9 cellular contexts compared by ENCODE assay signal in genomic region chr15:100902436-100903190, GRCh38. TPM values are rescaled to one million over a fixed set of nuclear protein-coding genes. Genes with fewer than 3 reads are reported as not detected.
DNase-seq lines count a peak whose midpoint lies in the region; ATAC-seq and TF ChIP-seq lines count a peak whose summit lies in the region.
"Had no signal": no experiment of that assay in that cellular context is flagged by ENCODE, and none has a peak within 500 bp of the region (broad histone marks: within the 10 kb centered on the region; RNA-seq: fewer than 3 reads in every experiment).

No MANE protein-coding gene starts in this region.

- no peaks in the 10 kb centered on the region for H3K4me1 ChIP-seq in Loucy (ENCODE audit: insufficient read depth, low read length, poor library complexity, severe bottlenecking)

- no peaks in the 10 kb centered on the region for H3K9me3 ChIP-seq in Loucy (ENCODE audit: insufficient read depth, low read depth, low read length)

- H3K4me2 ChIP-seq in Loucy (ENCODE audit: low read depth, low read length, poor library complexity, severe bottlenecking), result no peak overlapping the region

- H3K27me3 ChIP-seq in Loucy (ENCODE audit: insufficient read depth, low read length, poor library complexity, severe bottlenecking) (no peaks in the 10 kb centered on the region), kidney epithelial cell (ENCODE audit: control insufficient read depth, insufficient read depth, low read length) (no peaks in the 10 kb centered on the region)

- H3K4me3 ChIP-seq in Loucy (ENCODE audit: low read length, poor library complexity, severe bottlenecking) (no peak overlapping the region), astrocyte of the cerebellum (ENCODE audit: low read depth, low read length) (no peak overlapping the region), kidney epithelial cell (ENCODE audit: low read depth, low read length) (no peak overlapping the region)

- no peaks in the 10 kb centered on the region for H3F3A ChIP-seq in Loucy (ENCODE audit: low read depth)

- H3K9ac ChIP-seq in Loucy (ENCODE audit: low read depth, low read length, poor library complexity, severe bottlenecking), result no peak overlapping the region

- no peaks in the 10 kb centered on the region for H3K36me3 ChIP-seq in Loucy (ENCODE audit: insufficient read depth, low read length)
- H3K36me3 ChIP-seq in kidney epithelial cell (ENCODE audit: control insufficient read depth, insufficient read depth, low read length), result no peaks in the 10 kb centered on the region

- H4K20me1 ChIP-seq in Loucy (ENCODE audit: insufficient read depth, low read length, poor library complexity, severe bottlenecking), result no peaks in the 10 kb centered on the region

- H3K9me2 ChIP-seq in Loucy (replicated peaks; ENCODE audit: low read depth, low read length), result no peaks in the 10 kb centered on the region

- ATAC-seq in stimulated activated naive CD8-positive, alpha-beta T cell treated with anti-CD3 and anti-CD28 coated beads, Interleukin-15, Interleukin-2, amounts not matched to agents 100 U/mL and 50 U/mL, for 24 hours, result peak; percentile 32
- no peak for ATAC-seq in activated CD4-positive, CD25-positive, alpha-beta regulatory T cell treated with anti-CD3 and anti-CD28 coated beads, Interleukin-2, amount 50 U/mL, for 24 hours
- ATAC-seq in HG03280 (IDR thresholded peaks at IDR 0.05; ENCODE audit: unreplicated experiment), result no peak

- peak; percentile 55 for DNase-seq in astrocyte of the cerebellum (ENCODE audit: low read depth)
- peak; percentile 42 for DNase-seq in kidney epithelial cell (ENCODE audit: low read depth)
- no peak for DNase-seq in stimulated activated naive CD8-positive, alpha-beta T cell treated with anti-CD3 and anti-CD28 coated beads, Interleukin-15, Interleukin-2, amounts not matched to agents 100 U/mL and 50 U/mL, for 24 hours
- DNase-seq in NCI-H748 treated with DMSO at 0.1 percent for 48 hours (lab: John Stamatoyannopoulos, UW), result no peak
- DNase-seq in hepatic stellate cell (ENCODE audit: low spot score), result no peak
- DNase-seq: naive B cell had no signal

- TF ChIP-seq CTCF in Loucy (conservative IDR thresholded peaks at IDR 0.05; ENCODE audit: low read length), result no peak
- no peak for TF ChIP-seq CTCF in astrocyte of the cerebellum (IDR thresholded peaks at IDR 0.05; ENCODE audit: low read depth, low read length, missing control alignments)
- no peak for TF ChIP-seq CTCF in kidney epithelial cell (IDR thresholded peaks at IDR 0.05; ENCODE audit: insufficient read depth, low read length, poor library complexity, severe bottlenecking)

- no peaks in the 10 kb centered on the region for H3K79me2 ChIP-seq in Loucy (ENCODE audit: insufficient read depth, low read length)

- in situ Hi-C loops in astrocyte of the cerebellum (cut with HindIII; ENCODE audit: low sequenced_read_pairs), result no loop called here

- 0 out of 2 replicates have a peak overlapping the region, but pooled peaks have one; percentile 38 for H2AFZ ChIP-seq in Loucy (ENCODE audit: low read length)

RNA-seq across cellular contexts. Expression of gene LRRK1, which starts 16.5 kb away (rescaled TPM):
- total RNA-seq in kidney epithelial cell, result 6.6 and 9.0 TPM in 2 replicates

RNA-seq across cellular contexts. Expression of gene ALDH1A3, which starts 23.0 kb away (rescaled TPM):
- 208 and 210 TPM in 2 replicates for total RNA-seq in kidney epithelial cell

Comparison
In these comparisons a context has a peak if more than half of its experiments do, and no peak if none do; other contexts are left out.
1. DNase-seq: peak in astrocyte of the cerebellum (single experiment) and kidney epithelial cell (single experiment); none in stimulated activated naive CD8-positive, alpha-beta T cell treated with anti-CD3 and anti-CD28 coated beads, Interleukin-15, Interleukin-2, amounts not matched to agents 100 U/mL and 50 U/mL, for 24 hours (single experiment), NCI-H748 treated with DMSO at 0.1 percent for 48 hours (single experiment) and hepatic stellate cell (single experiment).